ENCODE assay signal across 1 cellular context in the genomic region with DNA sequence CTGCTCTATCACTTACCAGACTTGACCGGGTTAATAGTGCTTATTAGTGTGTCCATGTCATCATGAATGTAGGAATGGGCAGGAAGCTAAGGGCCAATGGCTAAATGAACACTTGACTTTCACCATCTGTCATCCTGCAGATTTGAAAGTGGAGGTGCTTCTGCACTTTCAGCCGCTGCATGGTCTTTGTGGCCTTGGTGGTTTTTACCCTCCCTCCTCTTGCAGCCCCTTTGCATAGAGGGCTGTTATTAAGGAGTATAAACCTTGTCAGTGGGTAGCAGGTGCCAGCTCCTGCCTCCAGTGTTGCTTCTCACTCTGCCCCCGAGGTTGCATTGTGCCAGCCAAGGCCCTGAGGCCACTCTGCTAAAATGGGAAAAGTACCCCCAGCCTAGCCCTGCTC.
A peak's percentile ranks its signal among the peaks of the same experiment; 100 is the strongest.
TF ChIP-seq lines count a peak whose summit lies in the region.

No MANE protein-coding gene starts in this region.

TF ChIP-seq in GM12878, 131 proteins besides CTCF, POLR2A, EP300 and RAD21 (continued from another document):
- TF ChIP-seq, protein P1, sequence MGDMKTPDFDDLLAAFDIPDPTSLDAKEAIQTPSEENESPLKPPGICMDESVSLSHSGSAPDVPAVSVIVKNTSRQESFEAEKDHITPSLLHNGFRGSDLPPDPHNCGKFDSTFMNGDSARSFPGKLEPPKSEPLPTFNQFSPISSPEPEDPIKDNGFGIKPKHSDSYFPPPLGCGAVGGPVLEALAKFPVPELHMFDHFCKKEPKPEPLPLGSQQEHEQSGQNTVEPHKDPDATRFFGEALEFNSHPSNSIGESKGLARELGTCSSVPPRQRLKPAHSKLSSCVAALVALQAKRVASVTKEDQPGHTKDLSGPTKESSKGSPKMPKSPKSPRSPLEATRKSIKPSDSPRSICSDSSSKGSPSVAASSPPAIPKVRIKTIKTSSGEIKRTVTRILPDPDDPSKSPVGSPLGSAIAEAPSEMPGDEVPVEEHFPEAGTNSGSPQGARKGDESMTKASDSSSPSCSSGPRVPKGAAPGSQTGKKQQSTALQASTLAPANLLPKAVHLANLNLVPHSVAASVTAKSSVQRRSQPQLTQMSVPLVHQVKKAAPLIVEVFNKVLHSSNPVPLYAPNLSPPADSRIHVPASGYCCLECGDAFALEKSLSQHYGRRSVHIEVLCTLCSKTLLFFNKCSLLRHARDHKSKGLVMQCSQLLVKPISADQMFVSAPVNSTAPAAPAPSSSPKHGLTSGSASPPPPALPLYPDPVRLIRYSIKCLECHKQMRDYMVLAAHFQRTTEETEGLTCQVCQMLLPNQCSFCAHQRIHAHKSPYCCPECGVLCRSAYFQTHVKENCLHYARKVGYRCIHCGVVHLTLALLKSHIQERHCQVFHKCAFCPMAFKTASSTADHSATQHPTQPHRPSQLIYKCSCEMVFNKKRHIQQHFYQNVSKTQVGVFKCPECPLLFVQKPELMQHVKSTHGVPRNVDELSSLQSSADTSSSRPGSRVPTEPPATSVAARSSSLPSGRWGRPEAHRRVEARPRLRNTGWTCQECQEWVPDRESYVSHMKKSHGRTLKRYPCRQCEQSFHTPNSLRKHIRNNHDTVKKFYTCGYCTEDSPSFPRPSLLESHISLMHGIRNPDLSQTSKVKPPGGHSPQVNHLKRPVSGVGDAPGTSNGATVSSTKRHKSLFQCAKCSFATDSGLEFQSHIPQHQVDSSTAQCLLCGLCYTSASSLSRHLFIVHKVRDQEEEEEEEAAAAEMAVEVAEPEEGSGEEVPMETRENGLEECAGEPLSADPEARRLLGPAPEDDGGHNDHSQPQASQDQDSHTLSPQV (IDR thresholded peaks at IDR 0.05), result no peak
- TF ChIP-seq CBFB (IDR thresholded peaks at IDR 0.05; ENCODE audit: low read depth) (peak; percentile 16; the same call in 1 of the 2 replicates), ZNF207 (IDR thresholded peaks at IDR 0.05; ENCODE audit: borderline replicate concordance) (no peak), STAT1 (conservative IDR thresholded peaks at IDR 0.05) (no peak), SMAD5 (IDR thresholded peaks at IDR 0.05; ENCODE audit: low read depth) (no peak), RCOR1 (conservative IDR thresholded peaks at IDR 0.05; ENCODE audit: low read depth, low read length) (no peak), RB1 (IDR thresholded peaks at IDR 0.05; ENCODE audit: borderline replicate concordance) (no peak), RUNX3 (IDR thresholded peaks at IDR 0.05; ENCODE audit: low read length) (peak; percentile 95), BACH1 (IDR thresholded peaks at IDR 0.05; ENCODE audit: borderline replicate concordance) (no peak), NFIC (IDR thresholded peaks at IDR 0.05; ENCODE audit: low read depth, low read length) (0 out of 2 replicates have a peak, but pooled peaks have one; percentile 32), PAX5 (IDR thresholded peaks at IDR 0.05; ENCODE audit: borderline replicate concordance, low read depth, low read length) (peak; percentile 37; the same call in 1 of the 2 replicates), JUND (IDR thresholded peaks at IDR 0.05; ENCODE audit: low read depth, low read length) (no peak), DPF2 (IDR thresholded peaks at IDR 0.05) (peak; percentile 63; the same call in 1 of the 2 replicates), GATAD2B (conservative IDR thresholded peaks at IDR 0.05; ENCODE audit: low read depth) (peak; percentile 67; the same call in 1 of the 2 replicates), IKZF1 (conservative IDR thresholded peaks at IDR 0.05) (peak; percentile 77), TCF12 (IDR thresholded peaks at IDR 0.05; ENCODE audit: low read depth, low read length) (0 out of 2 replicates have a peak, but pooled peaks have one; percentile 12)
- TF ChIP-seq, protein P2, sequence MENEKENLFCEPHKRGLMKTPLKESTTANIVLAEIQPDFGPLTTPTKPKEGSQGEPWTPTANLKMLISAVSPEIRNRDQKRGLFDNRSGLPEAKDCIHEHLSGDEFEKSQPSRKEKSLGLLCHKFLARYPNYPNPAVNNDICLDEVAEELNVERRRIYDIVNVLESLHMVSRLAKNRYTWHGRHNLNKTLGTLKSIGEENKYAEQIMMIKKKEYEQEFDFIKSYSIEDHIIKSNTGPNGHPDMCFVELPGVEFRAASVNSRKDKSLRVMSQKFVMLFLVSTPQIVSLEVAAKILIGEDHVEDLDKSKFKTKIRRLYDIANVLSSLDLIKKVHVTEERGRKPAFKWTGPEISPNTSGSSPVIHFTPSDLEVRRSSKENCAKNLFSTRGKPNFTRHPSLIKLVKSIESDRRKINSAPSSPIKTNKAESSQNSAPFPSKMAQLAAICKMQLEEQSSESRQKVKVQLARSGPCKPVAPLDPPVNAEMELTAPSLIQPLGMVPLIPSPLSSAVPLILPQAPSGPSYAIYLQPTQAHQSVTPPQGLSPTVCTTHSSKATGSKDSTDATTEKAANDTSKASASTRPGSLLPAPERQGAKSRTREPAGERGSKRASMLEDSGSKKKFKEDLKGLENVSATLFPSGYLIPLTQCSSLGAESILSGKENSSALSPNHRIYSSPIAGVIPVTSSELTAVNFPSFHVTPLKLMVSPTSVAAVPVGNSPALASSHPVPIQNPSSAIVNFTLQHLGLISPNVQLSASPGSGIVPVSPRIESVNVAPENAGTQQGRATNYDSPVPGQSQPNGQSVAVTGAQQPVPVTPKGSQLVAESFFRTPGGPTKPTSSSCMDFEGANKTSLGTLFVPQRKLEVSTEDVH (IDR thresholded peaks at IDR 0.05; ENCODE audit: low read depth, partially characterized antibody), result no peak
